In genomic region chr15:43187544-43188155, GRCh38 we compare ENCODE assay signal across 8 cellular contexts. TPM values are rescaled to one million over a fixed set of nuclear protein-coding genes. Genes with fewer than 3 reads are reported as not detected.
DNase-seq lines count a peak whose midpoint lies in the region; ATAC-seq and TF ChIP-seq lines count a peak whose summit lies in the region.

No MANE protein-coding gene starts in this region.

- H3K27ac Mint-ChIP-seq in activated T-helper 17 cell treated with anti-CD3 and anti-CD28 coated beads, Interleukin-2, amount 50 U/mL, for 72 hours = peak overlapping the region; percentile 96

- peaks cover 26% of the 10 kb centered on the region for H3K4me1 ChIP-seq in upper lobe of right lung

- no peak overlapping the region for H3K4me3 ChIP-seq in upper lobe of right lung

- no peaks in the 10 kb centered on the region for H3K9me3 Mint-ChIP-seq in activated T-cell treated with anti-CD3 and anti-CD28 coated beads, Interleukin-2, amount 50 U/mL, for 4 hours
- H3K9me3 Mint-ChIP-seq in activated T-helper 17 cell treated with anti-CD3 and anti-CD28 coated beads, Interleukin-2, amount 50 U/mL, for 72 hours = no peaks in the 10 kb centered on the region

- no peak for ATAC-seq in activated T-cell treated with anti-CD3 and anti-CD28 coated beads, Interleukin-2, amount 50 U/mL, for 4 hours
- no peak for ATAC-seq in activated T-helper 17 cell treated with anti-CD3 and anti-CD28 coated beads, Interleukin-2, amount 50 U/mL, for 72 hours (replicated peaks)
- ATAC-seq in upper lobe of right lung = no peak

- no peak overlapping the region for H3K27ac ChIP-seq in upper lobe of right lung

- H3K36me3 Mint-ChIP-seq in activated T-cell treated with anti-CD3 and anti-CD28 coated beads, Interleukin-2, amount 50 U/mL, for 4 hours (ENCODE audit: insufficient read depth) = peaks cover 25% of the 10 kb centered on the region
- H3K36me3 Mint-ChIP-seq in activated T-helper 17 cell treated with anti-CD3 and anti-CD28 coated beads, Interleukin-2, amount 50 U/mL, for 72 hours (ENCODE audit: low read depth) = peaks cover 81% of the 10 kb centered on the region

- peaks cover 60% of the 10 kb centered on the region for H3K36me3 ChIP-seq in upper lobe of right lung

- peak overlapping the region; percentile 57 for H3K4me3 Mint-ChIP-seq in activated T-cell treated with anti-CD3 and anti-CD28 coated beads, Interleukin-2, amount 50 U/mL, for 4 hours
- H3K4me3 Mint-ChIP-seq in activated T-helper 17 cell treated with anti-CD3 and anti-CD28 coated beads, Interleukin-2, amount 50 U/mL, for 72 hours = peak overlapping the region; percentile 92

- H3K9me3 ChIP-seq in upper lobe of right lung = no peaks in the 10 kb centered on the region

- POLR2A ChIA-PET in HEK293T (lab: Yijun Ruan, JAX) = no interaction called here

- TF ChIP-seq CTCF in upper lobe of right lung (IDR thresholded peaks at IDR 0.05) = peak; percentile 65

- H3K4me1 Mint-ChIP-seq in activated T-cell treated with anti-CD3 and anti-CD28 coated beads, Interleukin-2, amount 50 U/mL, for 4 hours (ENCODE audit: low read depth) = peaks cover 30% of the 10 kb centered on the region
- H3K4me1 Mint-ChIP-seq in activated T-helper 17 cell treated with anti-CD3 and anti-CD28 coated beads, Interleukin-2, amount 50 U/mL, for 72 hours = peaks cover 16% of the 10 kb centered on the region

- intact Hi-C loops in upper lobe of right lung (cut with DNase I) = no loop called here

- DNase-seq in activated T-cell treated with anti-CD3 and anti-CD28 coated beads, Interleukin-2, amount 50 U/mL, for 4 hours = no peak
- no peak for DNase-seq in activated T-cell treated with anti-CD3 and anti-CD28 coated beads, Interleukin-2, amount 50 U/mL, for 48 hours
- peak; percentile 69 for DNase-seq in MV-4-11 (lab: John Stamatoyannopoulos, UW)
- DNase-seq in inferior parietal cortex (ENCODE audit: extremely low spot score) = peak; percentile 36
- DNase-seq in upper lobe of right lung = no peak
- no peak for DNase-seq in activated CD4-positive, alpha-beta T cell treated with anti-CD3 and anti-CD28 coated beads for 4 hours
- DNase-seq in HEK293T (ENCODE audit: extremely low spot score) = no peak

- no peaks in the 10 kb centered on the region for H3K27me3 Mint-ChIP-seq in activated T-cell treated with anti-CD3 and anti-CD28 coated beads, Interleukin-2, amount 50 U/mL, for 4 hours (ENCODE audit: low read depth)
- H3K27me3 Mint-ChIP-seq in activated T-helper 17 cell treated with anti-CD3 and anti-CD28 coated beads, Interleukin-2, amount 50 U/mL, for 72 hours = no peaks in the 10 kb centered on the region

- CTCF ChIA-PET in HEK293T (lab: Yijun Ruan, JAX) = no interaction called here

- H3K27me3 ChIP-seq in upper lobe of right lung = no peaks in the 10 kb centered on the region

TF ChIP-seq in HEK293T, 16 proteins besides CTCF, POLR2A, EP300 and RAD21:
- no peak for TF ChIP-seq LEF1 (IDR thresholded peaks at IDR 0.05; ENCODE audit: borderline replicate concordance)
- TF ChIP-seq ELF4 (IDR thresholded peaks at IDR 0.05) = no peak
- no peak for TF ChIP-seq SUZ12 (IDR thresholded peaks at IDR 0.05)
- no peak for TF ChIP-seq FOXM1 (IDR thresholded peaks at IDR 0.05; ENCODE audit: borderline replicate concordance)
- TF ChIP-seq FOXK2 (IDR thresholded peaks at IDR 0.05) = no peak
- no peak for TF ChIP-seq FOXA1 (IDR thresholded peaks at IDR 0.05)
- TF ChIP-seq ZNF384 (IDR thresholded peaks at IDR 0.05) = no peak
- TF ChIP-seq TARDBP (IDR thresholded peaks at IDR 0.05) = no peak
- TF ChIP-seq HDGF (IDR thresholded peaks at IDR 0.05; ENCODE audit: borderline replicate concordance) = no peak
- no peak for TF ChIP-seq L3MBTL2 (conservative IDR thresholded peaks at IDR 0.05)
- TF ChIP-seq BHLHE40 (IDR thresholded peaks at IDR 0.05; ENCODE audit: borderline replicate concordance) = no peak
- no peak for TF ChIP-seq NFRKB (IDR thresholded peaks at IDR 0.05)
- no peak for TF ChIP-seq SP1 (IDR thresholded peaks at IDR 0.05)
- no peak for TF ChIP-seq ARNT (IDR thresholded peaks at IDR 0.05)
- no peak for TF ChIP-seq PKNOX1 (IDR thresholded peaks at IDR 0.05)
TF ChIP-seq in HEK293T: peak in this region for 0.

RNA-seq across cellular contexts. Expression of gene CCNDBP1, which starts 2.4 kb away (rescaled TPM):
- total RNA-seq in activated T-cell treated with anti-CD3 and anti-CD28 coated beads, Interleukin-2, amount 50 U/mL, for 4 hours = 10 to 100 TPM; 34.9 to 35.9 (median 35.5) TPM
- 10 to 100 TPM; 63.1 to 66.8 TPM for total RNA-seq in activated T-helper 17 cell treated with anti-CD3 and anti-CD28 coated beads, Interleukin-2, amount 50 U/mL, for 72 hours
- total RNA-seq in upper lobe of right lung = 57.9 TPM

RNA-seq across cellular contexts. Expression of gene EPB42, which starts 33.2 kb away (rescaled TPM):
- total RNA-seq in activated T-cell treated with anti-CD3 and anti-CD28 coated beads, Interleukin-2, amount 50 U/mL, for 4 hours = not detected
- not detected for total RNA-seq in activated T-helper 17 cell treated with anti-CD3 and anti-CD28 coated beads, Interleukin-2, amount 50 U/mL, for 72 hours
- total RNA-seq in upper lobe of right lung = not detected

RNA-seq across cellular contexts. Expression of gene TMEM62, which starts 54.3 kb away (rescaled TPM):
- 10 to 100 TPM in 1 of 3 donors, 1 to 10 TPM in 2; 7.9 to 10.5 (median 9.4) TPM for total RNA-seq in activated T-cell treated with anti-CD3 and anti-CD28 coated beads, Interleukin-2, amount 50 U/mL, for 4 hours
- total RNA-seq in activated T-helper 17 cell treated with anti-CD3 and anti-CD28 coated beads, Interleukin-2, amount 50 U/mL, for 72 hours = 10 to 100 TPM; 15.7 to 21.4 TPM
- 28.1 TPM for total RNA-seq in upper lobe of right lung

Comparison
In these comparisons a context has a peak if more than half of its experiments do, and no peak if none do; other contexts are left out.
1. DNase-seq: peak in MV-4-11 (single experiment) and inferior parietal cortex (single experiment); none in activated T-cell treated with anti-CD3 and anti-CD28 coated beads, Interleukin-2, amount 50 U/mL, for 4 hours (single experiment), activated T-cell treated with anti-CD3 and anti-CD28 coated beads, Interleukin-2, amount 50 U/mL, for 48 hours (0 of 2), upper lobe of right lung (single experiment), activated CD4-positive, alpha-beta T cell treated with anti-CD3 and anti-CD28 coated beads for 4 hours (0 of 2) and HEK293T (single experiment).